23 cellular contexts compared by ENCODE assay signal in the genomic region with DNA sequence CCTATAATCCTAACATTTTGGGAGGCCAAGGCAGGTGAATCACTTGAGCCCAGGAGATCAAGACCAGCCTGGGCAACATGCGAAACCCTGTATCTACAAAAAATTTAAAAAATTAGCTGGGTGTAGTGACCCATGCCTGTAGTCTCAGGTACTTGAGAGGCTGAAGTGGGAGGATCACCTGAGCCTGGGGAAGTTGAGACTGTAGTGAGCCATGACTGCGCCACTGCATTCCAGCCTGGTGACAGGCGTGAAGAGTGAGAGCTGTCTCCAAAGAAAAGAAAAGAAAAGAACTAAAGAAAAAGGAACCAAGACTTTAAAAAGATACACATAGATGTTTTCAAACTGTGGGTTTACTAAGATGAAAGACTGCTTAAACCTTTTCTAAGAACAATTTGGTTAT.
DNase-seq lines count a peak whose midpoint lies in the region; ATAC-seq, FAIRE-seq and TF ChIP-seq lines count a peak whose summit lies in the region.
"Had no signal": no experiment of that assay in that cellular context is flagged by ENCODE, and none has a peak within 500 bp of the region (broad histone marks: within the 10 kb centered on the region; RNA-seq: fewer than 3 reads in every experiment).

No MANE protein-coding gene starts in this region.

- H3K27me3 ChIP-seq in endothelial cell of umbilical vein (ENCODE audit: control insufficient read depth in 2 of 2, insufficient read depth in 2 of 2, low read length in 2 of 2), result no peaks in the 10 kb centered on the region
- H3K27me3 ChIP-seq in neural progenitor cell, result no peaks in the 10 kb centered on the region
- H3K27me3 ChIP-seq: BE2C had no signal

- dilution Hi-C loops in endothelial cell of umbilical vein (cut with MboI; ENCODE audit: extremely low pct_ligation_motif_present, low sequenced_read_pairs), result no loop called here

- H3K27me3 Mint-ChIP-seq in neural progenitor cell (ENCODE audit: insufficient read depth, low read depth), result no peaks in the 10 kb centered on the region
- H3K27me3 Mint-ChIP-seq: CD4-positive, CD25-positive, alpha-beta regulatory T cell; CD8-positive, alpha-beta memory T cell had no signal

- peaks cover 36% of the 10 kb centered on the region for H3K4me1 Mint-ChIP-seq in neural progenitor cell
- H3K4me1 Mint-ChIP-seq: CD4-positive, CD25-positive, alpha-beta regulatory T cell; CD8-positive, alpha-beta memory T cell had no signal

- no peak overlapping the region for H2AFZ ChIP-seq in endothelial cell of umbilical vein (ENCODE audit: low read depth, low read length)
- H2AFZ ChIP-seq in neural progenitor cell (replicated peaks), result no peak overlapping the region

- peak; percentile 58 for FAIRE-seq in endothelial cell of umbilical vein (lab: Jason Lieb, UNC)
- FAIRE-seq: A204.1, GM12878, K562 had no signal

- H3K36me3 ChIP-seq in endothelial cell of umbilical vein (ENCODE audit: control insufficient read depth in 2 of 2, extremely low read depth in 1 of 2, insufficient read depth in 2 of 2, low read length in 2 of 2), result no peaks in the 10 kb centered on the region
- no peaks in the 10 kb centered on the region for H3K36me3 ChIP-seq in neural progenitor cell
- H3K36me3 ChIP-seq: BE2C had no signal

- no peak for TF ChIP-seq POLR2A in endothelial cell of umbilical vein (IDR thresholded peaks at IDR 0.05; ENCODE audit: low read depth, low read length)

- H3K9me1 ChIP-seq in endothelial cell of umbilical vein (replicated peaks; ENCODE audit: control insufficient read depth, extremely low read depth, insufficient read depth, low read length), result no peaks in the 10 kb centered on the region

- intact Hi-C loops in endothelial cell of umbilical vein (cut with micrococcal nuclease), result no loop called here

- H3K4me3 Mint-ChIP-seq in neural progenitor cell, result no peak overlapping the region
- H3K4me3 Mint-ChIP-seq: CD4-positive, CD25-positive, alpha-beta regulatory T cell; CD8-positive, alpha-beta memory T cell; HFFc6 had no signal

- CTCF ChIA-PET in endothelial cell of umbilical vein (lab: Charles Lee), result no interaction called here

- TF ChIP-seq CTCF in endothelial cell of umbilical vein (IDR thresholded peaks at IDR 0.05; ENCODE audit: extremely low read depth in 1 of 2, insufficient read depth in 1 of 2, low read depth in 1 of 2, low read length in 2 of 2) (no peak), neural progenitor cell (IDR thresholded peaks at IDR 0.05) (no peak)

- H3K79me2 ChIP-seq in endothelial cell of umbilical vein (ENCODE audit: control insufficient read depth, insufficient read depth, low read length) (no peaks in the 10 kb centered on the region), neural progenitor cell (ENCODE audit: low read depth) (no peaks in the 10 kb centered on the region)

- DNase-seq in endothelial cell of umbilical vein (ENCODE audit: low read depth, low spot score) (no peak), kidney tubule cell (ENCODE audit: low spot score) (peak; percentile 33), neural progenitor cell (ENCODE audit: low spot score) (no peak), SIG-M5 treated with dmso at 0.1 percent for 504 hours (lab: John Stamatoyannopoulos, UW; ENCODE audit: unreplicated experiment) (no peak)
- no peak for DNase-seq in stimulated activated CD4-positive, alpha-beta T cell treated with anti-CD3 and anti-CD28 coated beads, Interleukin-4, amount 100 ng/mL, for 1 hour
- DNase-seq: ACHN; BE2C; C1 segment of cervical spinal cord; Caco-2; CD4-positive, CD25-positive, alpha-beta regulatory T cell; CD8-positive, alpha-beta memory T cell; DMS153; DND-41; EL; H7; HFFc6; IMR-90 had no signal

- H3K9ac ChIP-seq in endothelial cell of umbilical vein (replicated peaks; ENCODE audit: extremely low read depth, insufficient read depth, low read length) (no peak overlapping the region), neural progenitor cell (no peak overlapping the region)

- H4K20me1 ChIP-seq in endothelial cell of umbilical vein (replicated peaks; ENCODE audit: control insufficient read depth, extremely low read depth, insufficient read depth, low read length) (no peaks in the 10 kb centered on the region), neural progenitor cell (ENCODE audit: low read depth) (no peaks in the 10 kb centered on the region)

- H3K4me2 ChIP-seq in endothelial cell of umbilical vein (ENCODE audit: insufficient read depth, low read length) (no peak overlapping the region), neural progenitor cell (no peak overlapping the region)

- peak overlapping the region; percentile 2 for H3K27ac Mint-ChIP-seq in neural progenitor cell
- H3K27ac Mint-ChIP-seq: CD4-positive, CD25-positive, alpha-beta regulatory T cell; CD8-positive, alpha-beta memory T cell; HFFc6 had no signal

- no peak for ATAC-seq in GM21381 (IDR thresholded peaks at IDR 0.05; ENCODE audit: unreplicated experiment)
- ATAC-seq: GM12878, HCT116, K562 had no signal

- H3K27ac ChIP-seq in endothelial cell of umbilical vein (ENCODE audit: insufficient read depth, low read depth, low read length), result no peak overlapping the region
- no peak overlapping the region for H3K27ac ChIP-seq in neural progenitor cell
- H3K27ac ChIP-seq: HL-60 had no signal

- H3K4me1 ChIP-seq in endothelial cell of umbilical vein (ENCODE audit: control insufficient read depth, extremely low read depth, insufficient read depth, low read length), result no peaks in the 10 kb centered on the region
- peaks cover 26% of the 10 kb centered on the region for H3K4me1 ChIP-seq in neural progenitor cell
- H3K4me1 ChIP-seq: BE2C, Caco-2 had no signal

- H3K9me3 ChIP-seq in endothelial cell of umbilical vein (replicated peaks; ENCODE audit: control insufficient read depth, insufficient read depth, low read length) (no peaks in the 10 kb centered on the region), neural progenitor cell (ENCODE audit: low read depth) (no peaks in the 10 kb centered on the region)
- H3K9me3 ChIP-seq: BE2C, Caco-2 had no signal

- no TSS peak for BruUV-seq in endothelial cell of umbilical vein (replicated peaks; lab: Mats Ljungman, UMichigan)

- POLR2A ChIA-PET in endothelial cell of umbilical vein (lab: Charles Lee), result no interaction called here

- H3F3A ChIP-seq in neural progenitor cell (ENCODE audit: low read depth), result no peaks in the 10 kb centered on the region

- H3K9me3 Mint-ChIP-seq in neural progenitor cell, result peaks cover 5% of the 10 kb centered on the region

- H3K4me3 ChIP-seq in endothelial cell of umbilical vein (replicated peaks in 1 of 3; ENCODE audit: insufficient read depth in 1 of 3, low read depth in 1 of 3, low read length in 3 of 3) (no peak overlapping the region), neural progenitor cell (no peak overlapping the region)
- H3K4me3 ChIP-seq: GM12878, K562 had no signal

- H3K36me3 Mint-ChIP-seq in neural progenitor cell, result peaks cover 2% of the 10 kb centered on the region
- H3K36me3 Mint-ChIP-seq: CD4-positive, CD25-positive, alpha-beta regulatory T cell; CD8-positive, alpha-beta memory T cell had no signal

TF ChIP-seq in endothelial cell of umbilical vein, 7 proteins besides CTCF, POLR2A, EP300 and RAD21:
- TF ChIP-seq, protein P1, sequence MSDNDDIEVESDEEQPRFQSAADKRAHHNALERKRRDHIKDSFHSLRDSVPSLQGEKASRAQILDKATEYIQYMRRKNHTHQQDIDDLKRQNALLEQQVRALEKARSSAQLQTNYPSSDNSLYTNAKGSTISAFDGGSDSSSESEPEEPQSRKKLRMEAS (IDR thresholded peaks at IDR 0.05; ENCODE audit: insufficient read depth, insufficient read length), result no peak
- TF ChIP-seq FOS (IDR thresholded peaks at IDR 0.05; ENCODE audit: borderline replicate concordance, insufficient read depth, low read length) (no peak), MYC (IDR thresholded peaks at IDR 0.05; ENCODE audit: low read depth, low read length) (no peak), GATA2 (IDR thresholded peaks at IDR 0.05; ENCODE audit: insufficient read depth, insufficient read length, low read depth, low read length) (no peak), EZH2 (IDR thresholded peaks at IDR 0.05; ENCODE audit: borderline replicate concordance, low read depth, low read length, severe bottlenecking) (no peak)
